Comparison of ENCODE assay signal across 24 cellular contexts in the genomic region with DNA sequence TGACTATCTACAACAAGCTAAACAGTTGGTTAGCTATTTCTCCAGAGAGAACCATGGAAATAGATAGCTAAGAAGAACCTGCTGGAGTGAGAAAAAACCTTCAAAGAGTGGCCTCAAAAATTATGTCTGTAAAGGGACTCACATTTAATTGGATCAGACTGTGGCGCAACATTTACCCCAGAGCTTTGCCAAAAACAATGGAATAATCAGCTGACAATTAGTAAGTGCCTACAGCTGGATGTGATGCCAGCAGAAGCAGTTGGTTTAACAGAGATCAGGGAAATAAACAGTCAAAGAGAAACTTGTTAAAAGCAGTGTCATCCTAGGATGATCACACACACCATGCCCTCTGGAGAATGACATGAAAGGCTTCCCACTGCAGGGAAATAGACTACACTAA.
"Had no signal": no experiment of that assay in that cellular context is flagged by ENCODE, and none has a peak within 500 bp of the region (broad histone marks: within the 10 kb centered on the region; RNA-seq: fewer than 3 reads in every experiment).

No MANE protein-coding gene starts in this region.

- DNase-seq: activated CD4-positive, alpha-beta T cell treated with anti-CD3 and anti-CD28 coated beads for 1 hour; activated CD4-positive, alpha-beta T cell treated with anti-CD3 and anti-CD28 coated beads, Interleukin-2, amount 10 ng/mL, durations not matched to agents 7 days and 5 days; activated CD8-positive, alpha-beta T cell treated with anti-CD3 and anti-CD28 coated beads for 36 hours; activated gamma-delta T cell treated with Interleukin-2 at 50 U/mL for 16 hours; activated naive CD4-positive, alpha-beta T cell treated with anti-CD3 and anti-CD28 coated beads, Interleukin-2, amount 50 U/mL, for 16 hours; activated T-cell treated with anti-CD3 and anti-CD28 coated beads, Interleukin-2, amount 50 U/mL, for 4 hours; amygdala; glutamatergic neuron; islet precursor cell; left ventricle myocardium inferior; mucosa of descending colon; retina; sigmoid colon; stimulated activated CD4-positive, alpha-beta T cell treated with anti-CD3 and anti-CD28 coated beads, Interleukin-1b, Interleukin-23, amount 100 ng/mL, for 48 hours; stimulated activated CD4-positive, alpha-beta T cell treated with anti-CD3 and anti-CD28 coated beads, Interleukin-4, amount 100 ng/mL, for 4 hours; stimulated activated CD8-positive, alpha-beta memory T cell treated with anti-CD3 and anti-CD28 coated beads, Interleukin-4, amount 100 ng/mL, for 48 hours; stomach; T-helper 17 cell; T1000; tibial artery had no signal

- H3K4me3 ChIP-seq: hepatocyte, left ventricle myocardium inferior, lung, mucosa of descending colon, sigmoid colon, smooth muscle cell, stomach, suprapubic skin, tibial artery had no signal
